ENCODE assay signal across 23 cellular contexts in genomic region chr4:180156684-180157083, GRCh38.
DNase-seq lines count a peak whose midpoint lies in the region; ATAC-seq and TF ChIP-seq lines count a peak whose summit lies in the region.
"Had no signal": no experiment of that assay in that cellular context is flagged by ENCODE, and none has a peak within 500 bp of the region (broad histone marks: within the 10 kb centered on the region; RNA-seq: fewer than 3 reads in every experiment).

No MANE protein-coding gene starts in this region.

- no peaks in the 10 kb centered on the region for H3K9me2 ChIP-seq in hepatocyte (replicated peaks; ENCODE audit: insufficient read depth)

- DNase-seq in mesenchymal stem cell (no peak), cerebellar nuclear complex (lab: John Stamatoyannopoulos, UW) (no peak), GM19238 (ENCODE audit: insufficient read length, low spot score) (no peak), hepatocyte (ENCODE audit: low spot score) (no peak)
- DNase-seq: activated B cell treated with CpG ODN at 0.5 μM for 24 hours; activated CD4-positive, alpha-beta memory T cell treated with anti-CD3 and anti-CD28 coated beads, Interleukin-2, amount 10 ng/mL, durations not matched to agents 7 days and 5 days; activated T-cell treated with anti-CD3 and anti-CD28 coated beads, Interleukin-2, amount 50 U/mL, for 4 hours; Caco-2; endodermal cell; H7; left lung; mucosa of descending colon; NCI-H1694 treated with DMSO at 0.1 percent for 48 hours; NCI-H748 treated with DMSO at 0.1 percent for 48 hours; stimulated activated naive CD8-positive, alpha-beta T cell treated with anti-CD3 and anti-CD28 coated beads, Interleukin-15, amount 100 ng/mL, for 72 hours had no signal

- H2BK12ac ChIP-seq in mesenchymal stem cell (ENCODE audit: low read length in 2 of 2): no peak overlapping the region

- no peak overlapping the region for H4K91ac ChIP-seq in mesenchymal stem cell (ENCODE audit: low read length)

- H3K4me3 ChIP-seq in mesenchymal stem cell (ENCODE audit: insufficient read depth in 1 of 2, low read depth in 1 of 2, low read length in 2 of 2) (no peak overlapping the region), hepatocyte (no peak overlapping the region)
- H3K4me3 ChIP-seq: ascending aorta, left lung, mucosa of descending colon, neural progenitor cell, prostate gland, skin epidermis had no signal

- H2BK120ac ChIP-seq in mesenchymal stem cell (ENCODE audit: low read depth, low read length): no peak overlapping the region

- H4K20me1 ChIP-seq in hepatocyte (ENCODE audit: insufficient read depth, poor library complexity, severe bottlenecking): no peaks in the 10 kb centered on the region

- no CpG with 5 or more reads among the region's 1 CpG for WGBS in mesenchymal stem cell
- 100% methylated on average over 1 of the region's 1 CpG for WGBS in hepatocyte (ENCODE audit: low lambda C conversion rate, missing lambda C conversion rate)

- H2AFZ ChIP-seq in mesenchymal stem cell (ENCODE audit: low read depth, low read length): no peak overlapping the region
- H2AFZ ChIP-seq in hepatocyte: no peak overlapping the region
- H2AFZ ChIP-seq: neural progenitor cell had no signal

- no peak overlapping the region for H3K14ac ChIP-seq in mesenchymal stem cell (ENCODE audit: low read length in 2 of 2)

- H3K27me3 ChIP-seq in mesenchymal stem cell (ENCODE audit: control insufficient read depth in 1 of 2, insufficient read depth in 1 of 2, low read length in 2 of 2) (no peaks in the 10 kb centered on the region), hepatocyte (no peaks in the 10 kb centered on the region)
- H3K27me3 ChIP-seq: ascending aorta, left lung, neural progenitor cell had no signal

- no peak overlapping the region for H3K9ac ChIP-seq in mesenchymal stem cell (ENCODE audit: low read length)
- H3K9ac ChIP-seq: neural progenitor cell had no signal

- TF ChIP-seq CTCF in hepatocyte (IDR thresholded peaks at IDR 0.05; ENCODE audit: poor library complexity): no peak

- H3K27ac ChIP-seq in mesenchymal stem cell (ENCODE audit: low read length, poor library complexity, severe bottlenecking) (no peak overlapping the region), hepatocyte (no peak overlapping the region)
- H3K27ac ChIP-seq: ascending aorta, left lung, neural progenitor cell, prostate gland, skin epidermis had no signal

- H3K4me1 ChIP-seq in mesenchymal stem cell (ENCODE audit: control insufficient read depth, insufficient read depth, low read depth, low read length) (peaks cover 2% of the 10 kb centered on the region), hepatocyte (ENCODE audit: insufficient read depth) (no peaks in the 10 kb centered on the region)
- H3K4me1 ChIP-seq: ascending aorta, Caco-2, left lung, neural progenitor cell, prostate gland had no signal

- H3K79me1 ChIP-seq in mesenchymal stem cell (replicated peaks; ENCODE audit: low read length, poor library complexity, severe bottlenecking): no peaks in the 10 kb centered on the region

- H3K23ac ChIP-seq in mesenchymal stem cell (ENCODE audit: low read length in 2 of 2): no peak overlapping the region

- no peak overlapping the region for H3K18ac ChIP-seq in mesenchymal stem cell (ENCODE audit: low read depth in 1 of 2, low read length in 2 of 2)

- ATAC-seq in GM18868 (IDR thresholded peaks at IDR 0.05; ENCODE audit: unreplicated experiment) (peak; percentile 49), HG02798 (IDR thresholded peaks at IDR 0.05; ENCODE audit: poor library complexity, unreplicated experiment) (peak; percentile 61), HG03521 (IDR thresholded peaks at IDR 0.05; ENCODE audit: unreplicated experiment) (peak; percentile 49), HG03108 (IDR thresholded peaks at IDR 0.05; ENCODE audit: unreplicated experiment) (no peak)
- ATAC-seq: activated T-cell treated with anti-CD3 and anti-CD28 coated beads, Interleukin-2, amount 50 U/mL, for 4 hours; left lung; mucosa of descending colon; stimulated activated naive CD8-positive, alpha-beta T cell treated with anti-CD3 and anti-CD28 coated beads, Interleukin-15, amount 100 ng/mL, for 72 hours had no signal

- no peak overlapping the region for H4K8ac ChIP-seq in mesenchymal stem cell (ENCODE audit: low read length)

- no peaks in the 10 kb centered on the region for H3K79me2 ChIP-seq in hepatocyte

- H3K9me3 ChIP-seq in mesenchymal stem cell (ENCODE audit: control insufficient read depth, low read length) (no peaks in the 10 kb centered on the region), hepatocyte (ENCODE audit: low read depth) (no peaks in the 10 kb centered on the region)
- H3K9me3 ChIP-seq: ascending aorta, Caco-2, left lung, mucosa of descending colon, prostate gland had no signal

- H3K4me2 ChIP-seq in mesenchymal stem cell (ENCODE audit: low read length, poor library complexity, severe bottlenecking) (no peak overlapping the region), hepatocyte (no peak overlapping the region)
- H3K4me2 ChIP-seq: neural progenitor cell had no signal

- no peak overlapping the region for H2BK15ac ChIP-seq in mesenchymal stem cell (ENCODE audit: low read depth, poor library complexity, severe bottlenecking)

- H2BK5ac ChIP-seq in mesenchymal stem cell (ENCODE audit: low read depth, low read length, poor library complexity, severe bottlenecking): peak overlapping the region; percentile 57

- H3K4ac ChIP-seq in mesenchymal stem cell (ENCODE audit: low read depth in 1 of 2, low read length in 2 of 2): no peak overlapping the region

- no peak overlapping the region for H2AK5ac ChIP-seq in mesenchymal stem cell (ENCODE audit: low read length, severe bottlenecking)

- H3K36me3 ChIP-seq in mesenchymal stem cell (ENCODE audit: control insufficient read depth in 1 of 2, insufficient read depth in 2 of 2, low read depth in 1 of 2, low read length in 2 of 2): no peaks in the 10 kb centered on the region
- no peaks in the 10 kb centered on the region for H3K36me3 ChIP-seq in hepatocyte (replicated peaks; ENCODE audit: insufficient read depth, low read depth)
- H3K36me3 ChIP-seq: ascending aorta, left lung, neural progenitor cell, prostate gland had no signal
